Comparison of ENCODE assay signal across 14 cellular contexts in the genomic region with DNA sequence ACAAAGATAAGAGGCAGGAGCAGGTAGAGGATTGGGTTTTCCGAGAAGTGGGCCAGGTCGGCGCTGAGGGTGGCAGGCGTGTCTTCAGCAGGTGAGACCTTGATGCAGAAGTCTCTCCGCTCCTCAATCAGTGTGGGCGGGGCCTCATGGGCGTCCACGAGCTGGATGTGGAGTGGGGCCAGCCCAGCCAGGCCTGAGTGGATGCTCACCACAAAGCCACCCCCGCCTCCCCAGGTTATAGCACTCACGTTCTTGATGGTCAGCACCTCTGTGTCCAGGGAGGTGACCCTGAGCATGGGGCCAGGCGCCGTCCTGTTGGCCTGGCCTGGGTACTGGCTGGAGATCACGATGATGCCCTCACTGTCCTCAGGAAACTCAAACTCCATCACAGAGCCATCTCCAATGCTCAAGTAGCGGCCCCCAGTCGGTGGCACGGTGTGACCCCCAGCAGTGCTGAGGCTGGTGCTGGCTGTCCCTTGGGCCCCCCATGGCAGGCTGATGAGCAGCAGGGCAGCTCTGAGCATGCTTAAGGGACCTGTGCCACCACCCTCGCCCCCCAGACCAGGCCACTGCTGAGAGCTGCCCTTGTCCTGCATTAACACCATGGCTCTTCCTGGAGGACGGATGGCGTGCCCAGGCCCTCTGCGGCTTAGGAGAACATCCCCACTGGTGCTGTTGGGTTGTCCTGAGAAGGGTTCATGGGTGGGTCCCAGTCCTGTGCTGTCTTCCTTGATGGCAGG. TPM values are rescaled to one million over a fixed set of nuclear protein-coding genes. Genes with fewer than 3 reads are reported as not detected.
DNase-seq lines count a peak whose midpoint lies in the region; ATAC-seq, FAIRE-seq and TF ChIP-seq lines count a peak whose summit lies in the region.
"Had no signal": no experiment of that assay in that cellular context is flagged by ENCODE, and none has a peak within 500 bp of the region (broad histone marks: within the 10 kb centered on the region; RNA-seq: fewer than 3 reads in every experiment).

No MANE protein-coding gene starts in this region.

- ATAC-seq in Right ventricle myocardium inferior (no peak), heart left ventricle (no peak)
- ATAC-seq in activated CD8-positive, alpha-beta T cell treated with anti-CD3 and anti-CD28 coated beads for 36 hours: no peak

- POLR2A ChIA-PET in activated CD8-positive, alpha-beta T cell treated with anti-CD3 and anti-CD28 coated beads for 36 hours (lab: Charles Lee): interaction anchor here (0.9 to 2.6 kb wide), 6 partner anchors 9 to 89 kb away, joined by 3 to 16 read pairs (median 4); a partner anchor contains a TSS

- 88 to 93% (median 90%) methylated on average over 14 to 20 of the region's 20 CpGs for WGBS in heart left ventricle, 4 donors

- H3K36me3 ChIP-seq in heart left ventricle (peaks cover 0 to 9% (median 6%) of the 10 kb centered on the region in 9 donors), vagina (peaks cover 0 to 4% of the 10 kb centered on the region in 2 donors)

- CTCF ChIA-PET in activated CD8-positive, alpha-beta T cell treated with anti-CD3 and anti-CD28 coated beads for 36 hours (lab: Charles Lee): no interaction called here

- no peaks in the 10 kb centered on the region for H3K9me3 Mint-ChIP-seq in activated CD8-positive, alpha-beta T cell treated with anti-CD3 and anti-CD28 coated beads for 36 hours
- H3K9me3 Mint-ChIP-seq in immature natural killer cell (no peaks in the 10 kb centered on the region), type B pancreatic cell (no peaks in the 10 kb centered on the region)

- H3K27me3 Mint-ChIP-seq in activated CD8-positive, alpha-beta T cell treated with anti-CD3 and anti-CD28 coated beads for 36 hours: no peaks in the 10 kb centered on the region
- H3K27me3 Mint-ChIP-seq in immature natural killer cell (ENCODE audit: low read depth in 3 of 3) (peaks cover 1 to 11% (median 6%) of the 10 kb centered on the region in 3 donors), type B pancreatic cell (no peaks in the 10 kb centered on the region)

- TF ChIP-seq POLR2A in heart left ventricle (IDR thresholded peaks at IDR 0.05): no peak
- TF ChIP-seq POLR2A in vagina (IDR thresholded peaks at IDR 0.05): no peak

- H3K4me3 Mint-ChIP-seq in activated CD8-positive, alpha-beta T cell treated with anti-CD3 and anti-CD28 coated beads for 36 hours: peak overlapping the region; percentile 89
- H3K4me3 Mint-ChIP-seq in immature natural killer cell: peak overlapping the region; percentile 21 to 87 (median 57)
- peak overlapping the region; percentile 41 for H3K4me3 Mint-ChIP-seq in type B pancreatic cell

- H3K4me3 ChIP-seq in heart left ventricle: no peak overlapping the region
- no peak overlapping the region for H3K4me3 ChIP-seq in vagina

- TF ChIP-seq CTCF in heart left ventricle (IDR thresholded peaks at IDR 0.05) (no peak), type B pancreatic cell (conservative IDR thresholded peaks at IDR 0.05) (no peak), D721Med (IDR thresholded peaks at IDR 0.05; ENCODE audit: insufficient read depth, missing control alignments) (no peak), vagina (IDR thresholded peaks at IDR 0.05) (no peak)
- TF ChIP-seq CTCF in activated CD8-positive, alpha-beta T cell treated with anti-CD3 and anti-CD28 coated beads for 36 hours (IDR thresholded peaks at IDR 0.05): no peak

- H3K4me1 Mint-ChIP-seq in activated CD8-positive, alpha-beta T cell treated with anti-CD3 and anti-CD28 coated beads for 36 hours (ENCODE audit: low read depth): peaks cover 25% of the 10 kb centered on the region
- peaks cover 22 to 28% of the 10 kb centered on the region in 2 donors for H3K4me1 Mint-ChIP-seq in immature natural killer cell
- H3K4me1 Mint-ChIP-seq in type B pancreatic cell (ENCODE audit: unreplicated experiment): no peaks in the 10 kb centered on the region

- no peak for FAIRE-seq in D721Med (lab: Jason Lieb, UNC)

- peaks cover 16% of the 10 kb centered on the region for H3K36me3 Mint-ChIP-seq in activated CD8-positive, alpha-beta T cell treated with anti-CD3 and anti-CD28 coated beads for 36 hours (ENCODE audit: low read depth)
- H3K36me3 Mint-ChIP-seq in immature natural killer cell: no peaks in the 10 kb centered on the region
- no peaks in the 10 kb centered on the region for H3K36me3 Mint-ChIP-seq in type B pancreatic cell

- intact Hi-C loops in Right ventricle myocardium inferior (cut with DNase I): no loop called here
- intact Hi-C loops in heart left ventricle (cut with DNase I): no loop called here
- intact Hi-C loops in activated CD8-positive, alpha-beta T cell treated with anti-CD3 and anti-CD28 coated beads for 36 hours (cut with micrococcal nuclease): no loop called here
- intact Hi-C loops in vagina (cut with DNase I): no loop called here

- H3K4me1 ChIP-seq in heart left ventricle (peaks cover 0 to 38% (median 17%) of the 10 kb centered on the region in 12 donors), vagina (peaks cover 29% of the 10 kb centered on the region)

- peak overlapping the region; percentile 46 for H3K27ac Mint-ChIP-seq in activated CD8-positive, alpha-beta T cell treated with anti-CD3 and anti-CD28 coated beads for 36 hours
- H3K27ac Mint-ChIP-seq in immature natural killer cell: peak overlapping the region; percentile 53 to 94 (median 84)
- H3K27ac Mint-ChIP-seq in type B pancreatic cell: no peak overlapping the region

- H3K27ac ChIP-seq in heart left ventricle (no peak overlapping the region), vagina (no peak overlapping the region)
- H3K27ac ChIP-seq: SK-N-MC had no signal

- DNase-seq in Right ventricle myocardium inferior (ENCODE audit: missing footprints) (peak; percentile 54), heart left ventricle (no peak), immature natural killer cell (no peak), type B pancreatic cell (ENCODE audit: extremely low spot score, unreplicated experiment) (peak; percentile 67), D721Med (ENCODE audit: insufficient read length, low spot score) (no peak), vagina (ENCODE audit: extremely low spot score in 2 of 2) (no peak), COLO829 (ENCODE audit: low spot score) (no peak)
- no peak for DNase-seq in activated CD8-positive, alpha-beta T cell treated with anti-CD3 and anti-CD28 coated beads for 36 hours
- DNase-seq: effector CD8-positive, alpha-beta T cell; foreskin melanocyte; H9; mesendoderm; NCI-H1417 had no signal

- H3K9me3 ChIP-seq in heart left ventricle: no peaks in the 10 kb centered on the region
- no peaks in the 10 kb centered on the region for H3K9me3 ChIP-seq in vagina

- H3K27me3 ChIP-seq in heart left ventricle (no peaks in the 10 kb centered on the region), vagina (no peaks in the 10 kb centered on the region)

RNA-seq across cellular contexts. Expression of a gene that starts 1.9 kb away (rescaled TPM):
- 13.0 TPM for total RNA-seq in Right ventricle myocardium inferior
- total RNA-seq in heart left ventricle: 10 to 100 TPM in 8 of 9 donors, 1 to 10 TPM in 1; 8.3 to 33.3 (median 15.5) TPM
- polyA plus RNA-seq in heart left ventricle: 10 to 100 TPM; 12.2 to 50.6 TPM
- 10 to 100 TPM; 13.2 to 14.1 TPM for total RNA-seq in activated CD8-positive, alpha-beta T cell treated with anti-CD3 and anti-CD28 coated beads for 36 hours
- 100 to 1,000 TPM in 1 of 3 donors, 10 to 100 TPM in 2; 53.1 to 110 (median 91.1) TPM for polyA plus RNA-seq in immature natural killer cell
- 13.0 and 23.0 TPM in 2 replicates for total RNA-seq in type B pancreatic cell (ENCODE audit: low replicate concordance)
- total RNA-seq in vagina: 28.2 TPM

RNA-seq across cellular contexts. Expression of a gene that starts 2.1 kb away (rescaled TPM):
- 58.4 TPM for total RNA-seq in Right ventricle myocardium inferior
- 10 to 100 TPM; 40.6 to 92.8 (median 53.7) TPM for total RNA-seq in heart left ventricle
- 10 to 100 TPM; 34.6 to 72.8 TPM for polyA plus RNA-seq in heart left ventricle
- total RNA-seq in activated CD8-positive, alpha-beta T cell treated with anti-CD3 and anti-CD28 coated beads for 36 hours: 10 to 100 TPM; 46.5 to 47.6 TPM
- 10 to 100 TPM; 56.3 to 68.9 (median 61.2) TPM for polyA plus RNA-seq in immature natural killer cell
- 23.3 and 28.7 TPM in 2 replicates for total RNA-seq in type B pancreatic cell (ENCODE audit: low replicate concordance)
- total RNA-seq in vagina: 30.2 TPM

RNA-seq across cellular contexts. Expression of a gene that starts 9.4 kb away (rescaled TPM):
- 18.5 TPM for total RNA-seq in Right ventricle myocardium inferior
- total RNA-seq in heart left ventricle: 10 to 100 TPM; 16.2 to 23.6 (median 18.9) TPM
- 10 to 100 TPM; 15.1 to 26.8 TPM for polyA plus RNA-seq in heart left ventricle
- 10 to 100 TPM; 49.8 to 50.1 TPM for total RNA-seq in activated CD8-positive, alpha-beta T cell treated with anti-CD3 and anti-CD28 coated beads for 36 hours
- 10 to 100 TPM; 30.5 to 65.0 (median 52.4) TPM for polyA plus RNA-seq in immature natural killer cell
- 12.9 and 15.9 TPM in 2 replicates for total RNA-seq in type B pancreatic cell (ENCODE audit: low replicate concordance)
- 27.7 TPM for total RNA-seq in vagina

RNA-seq across cellular contexts. Expression of a gene that starts 27.5 kb away (rescaled TPM):
- 62.1 TPM for total RNA-seq in Right ventricle myocardium inferior
- total RNA-seq in heart left ventricle: 10 to 100 TPM; 36.2 to 82.6 (median 48.6) TPM
- polyA plus RNA-seq in heart left ventricle: 10 to 100 TPM; 66.1 to 72.2 TPM
- total RNA-seq in activated CD8-positive, alpha-beta T cell treated with anti-CD3 and anti-CD28 coated beads for 36 hours: 10 to 100 TPM; 27.9 to 31.9 TPM
- 10 to 100 TPM; 27.1 to 31.3 (median 30.1) TPM for polyA plus RNA-seq in immature natural killer cell
- 34.1 and 35.9 TPM in 2 replicates for total RNA-seq in type B pancreatic cell (ENCODE audit: low replicate concordance)
- 59.9 TPM for total RNA-seq in vagina

RNA-seq across cellular contexts. Expression of a gene that starts 30.4 kb away (rescaled TPM):
- 23.2 TPM for total RNA-seq in Right ventricle myocardium inferior
- total RNA-seq in heart left ventricle: 10 to 100 TPM in 7 of 9 donors, 1 to 10 TPM in 2; 4.7 to 46.6 (median 15.3) TPM
- 10 to 100 TPM in 1 of 2 donors, 1 to 10 TPM in 1; 8.7 to 12.2 TPM for polyA plus RNA-seq in heart left ventricle
- 10 to 100 TPM; 36.5 to 40.5 TPM for total RNA-seq in activated CD8-positive, alpha-beta T cell treated with anti-CD3 and anti-CD28 coated beads for 36 hours
- 1 to 10 TPM in 1 of 3 donors, under 1 TPM in 1, not detected in 1; 0.20 to 1.4 TPM for polyA plus RNA-seq in immature natural killer cell
- total RNA-seq in type B pancreatic cell (ENCODE audit: low replicate concordance): 62.9 and 85.1 TPM in 2 replicates
- 20.1 TPM for total RNA-seq in vagina

Comparison
In these comparisons a context has a peak if more than half of its experiments do, and no peak if none do; other contexts are left out.
1. DNase-seq: peak in Right ventricle myocardium inferior (single experiment) and type B pancreatic cell (single experiment); none in heart left ventricle (0 of 5), activated CD8-positive, alpha-beta T cell treated with anti-CD3 and anti-CD28 coated beads for 36 hours (single experiment), immature natural killer cell (0 of 3), D721Med (single experiment), vagina (0 of 2) and COLO829 (single experiment).
2. Peak in every context shown above with its lines, with median percentiles within 50 percentile points of each other: H3K4me3 Mint-ChIP-seq.